Comparison of ENCODE assay signal across 1 cellular context in the genomic region with DNA sequence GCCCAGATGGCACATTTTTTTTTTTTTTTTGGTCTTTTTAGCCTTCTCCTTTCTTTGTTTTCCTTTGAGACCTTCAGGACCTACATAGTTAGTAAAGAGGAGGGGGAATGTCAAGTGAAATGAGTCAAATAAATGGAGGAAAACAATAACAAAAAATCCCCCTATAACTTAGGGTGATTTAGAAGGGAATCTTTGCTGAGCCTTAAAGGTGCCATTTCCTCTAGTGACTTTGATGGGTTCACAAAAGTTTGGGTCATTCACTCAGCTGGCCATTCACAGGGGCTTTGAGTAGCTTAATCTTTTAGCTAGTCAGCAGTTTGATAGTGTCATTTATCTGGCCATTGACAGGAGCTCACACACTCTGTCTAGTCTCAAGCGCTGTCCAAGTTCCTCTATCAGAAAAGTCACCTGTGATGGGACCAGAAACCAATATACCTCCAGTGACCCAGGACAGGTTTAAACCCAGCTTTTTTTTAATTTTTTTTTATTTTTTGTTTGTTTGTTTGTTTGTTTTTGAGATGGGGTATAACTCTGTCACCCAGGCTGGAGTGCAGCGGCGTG.
TF ChIP-seq lines count a peak whose summit lies in the region.

No MANE protein-coding gene starts in this region.

TF ChIP-seq in IMR-90, 13 proteins besides CTCF, POLR2A, EP300 and RAD21 (continued from another document):
- TF ChIP-seq RCOR1 (IDR thresholded peaks at IDR 0.05; ENCODE audit: insufficient replicate concordance, low read length) (no peak), CEBPB (IDR thresholded peaks at IDR 0.05; ENCODE audit: low read depth, low read length) (no peak)
